In the genomic region with DNA sequence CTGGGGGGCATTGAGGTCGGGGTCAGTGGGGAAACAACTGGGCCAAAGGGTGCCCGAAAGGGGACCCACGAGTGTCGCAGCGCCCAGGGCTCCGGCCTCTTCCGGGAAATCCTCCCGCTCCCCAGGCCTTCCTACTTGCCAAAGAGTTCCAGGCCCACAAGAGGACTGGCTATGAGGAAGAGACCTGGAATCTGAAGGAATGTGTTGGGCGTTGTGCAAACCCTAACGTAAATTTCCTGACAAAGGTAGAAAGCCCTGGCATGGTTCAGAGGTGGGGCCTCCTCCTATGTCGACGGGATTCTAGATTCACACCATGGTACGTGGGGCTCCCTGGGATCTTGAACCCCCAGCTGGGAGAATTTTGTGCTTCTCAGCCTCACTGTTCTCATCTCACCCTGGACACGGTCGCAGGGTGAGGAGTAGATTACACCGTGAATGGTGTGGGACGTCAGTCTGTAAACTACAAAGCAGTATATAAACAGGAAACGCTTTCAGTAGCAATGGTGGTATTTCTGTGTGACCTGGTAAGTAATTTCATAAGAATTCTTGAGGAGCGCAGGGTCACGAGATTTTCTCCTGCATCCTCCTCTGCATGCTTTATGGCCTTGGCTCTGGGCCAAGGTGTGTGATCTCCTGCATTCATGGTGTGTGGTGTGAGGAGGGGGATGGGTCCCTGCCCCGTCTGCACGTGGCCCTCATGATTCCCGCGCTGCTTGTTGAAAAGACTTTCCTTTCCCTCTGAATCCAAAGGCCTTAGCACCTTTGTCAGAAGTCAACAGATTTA, we compare ENCODE assay signal across 1 cellular context.
TF ChIP-seq lines count a peak whose summit lies in the region.

No MANE protein-coding gene starts in this region.

TF ChIP-seq in K562, 482 proteins besides CTCF, POLR2A, EP300 and RAD21:
- TF ChIP-seq CCNT2 (IDR thresholded peaks at IDR 0.05; ENCODE audit: borderline replicate concordance, extremely low read depth, insufficient read length, low read depth, low read length) (no peak), GTF2E2 (tag; IDR thresholded peaks at IDR 0.05) (no peak), NFIC (IDR thresholded peaks at IDR 0.05) (peak; percentile 92), ZNF384 (IDR thresholded peaks at IDR 0.05; ENCODE audit: low read depth, low read length) (no peak)
- TF ChIP-seq, protein P1, sequence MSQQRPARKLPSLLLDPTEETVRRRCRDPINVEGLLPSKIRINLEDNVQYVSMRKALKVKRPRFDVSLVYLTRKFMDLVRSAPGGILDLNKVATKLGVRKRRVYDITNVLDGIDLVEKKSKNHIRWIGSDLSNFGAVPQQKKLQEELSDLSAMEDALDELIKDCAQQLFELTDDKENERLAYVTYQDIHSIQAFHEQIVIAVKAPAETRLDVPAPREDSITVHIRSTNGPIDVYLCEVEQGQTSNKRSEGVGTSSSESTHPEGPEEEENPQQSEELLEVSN (IDR thresholded peaks at IDR 0.05; ENCODE audit: borderline replicate concordance in 1 of 2, extremely low read depth in 1 of 2, insufficient read depth in 1 of 2, insufficient read length in 1 of 2, low read depth in 1 of 2, low read length in 1 of 2, poor library complexity in 1 of 2, severe bottlenecking in 1 of 2), result peak; percentile 24 to 62
